16 cellular contexts compared by ENCODE assay signal in the genomic region with DNA sequence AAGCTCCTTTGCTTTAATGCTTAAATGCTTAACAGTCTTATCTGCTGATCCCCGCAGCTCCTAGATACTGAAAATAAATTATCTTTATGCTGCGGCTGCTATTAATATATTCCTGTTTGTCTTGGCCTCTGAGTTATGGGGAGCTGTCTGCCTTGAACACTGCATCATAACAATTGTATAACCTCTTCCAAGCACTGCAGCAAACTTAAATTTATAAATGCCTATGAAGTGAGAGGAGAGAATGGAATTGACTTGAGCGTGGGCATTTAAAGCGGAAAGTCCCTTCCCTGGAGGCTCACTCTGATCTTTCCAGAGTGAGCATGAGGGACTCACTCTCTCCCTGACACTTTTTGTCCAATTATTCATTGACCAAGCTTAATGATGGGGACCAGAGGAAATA. TPM values are rescaled to one million over a fixed set of nuclear protein-coding genes. Genes with fewer than 3 reads are reported as not detected.
"Had no signal": no experiment of that assay in that cellular context is flagged by ENCODE, and none has a peak within 500 bp of the region (broad histone marks: within the 10 kb centered on the region; RNA-seq: fewer than 3 reads in every experiment).

No MANE protein-coding gene starts in this region.

- H3K36me3 ChIP-seq: cardiac muscle cell, pancreas had no signal

- H3K27ac ChIP-seq: cardiac muscle cell, dorsolateral prefrontal cortex, epithelial cell of prostate, pancreas had no signal

- H3K9me3 ChIP-seq: pancreas had no signal

- H3K4me1 ChIP-seq: pancreas had no signal

- ATAC-seq: activated CD8-positive, alpha-beta memory T cell treated with anti-CD3 and anti-CD28 coated beads, Interleukin-2, amount 10 ng/mL, durations not matched to agents 7 days and 5 days; left ventricle myocardium superior; naive thymus-derived CD4-positive, alpha-beta T cell; pancreas; sciatic nerve; stimulated activated naive CD8-positive, alpha-beta T cell treated with anti-CD3 and anti-CD28 coated beads, Interleukin-15, Interleukin-2, amounts not matched to agents 100 U/mL and 50 U/mL, for 24 hours had no signal

- H3K4me3 ChIP-seq: cardiac muscle cell, dorsolateral prefrontal cortex, pancreas had no signal

- DNase-seq: activated CD4-positive, alpha-beta memory T cell treated with anti-CD3 and anti-CD28 coated beads for 36 hours; activated CD8-positive, alpha-beta memory T cell treated with anti-CD3 and anti-CD28 coated beads, Interleukin-2, amount 10 ng/mL, durations not matched to agents 7 days and 5 days; amniotic stem cell; dorsolateral prefrontal cortex; endodermal cell; kidney; left ventricle myocardium superior; naive thymus-derived CD4-positive, alpha-beta T cell; pancreas; stimulated activated naive CD8-positive, alpha-beta T cell treated with anti-CD3 and anti-CD28 coated beads, Interleukin-15, Interleukin-2, amounts not matched to agents 100 U/mL and 50 U/mL, for 24 hours; T-helper 2 cell; trophoblast cell had no signal

- H3K27me3 ChIP-seq: cardiac muscle cell, dorsolateral prefrontal cortex, pancreas had no signal

RNA-seq across cellular contexts. Expression of a gene that starts 25.4 kb away (rescaled TPM):
- total RNA-seq: pulmonary artery endothelial cell had no signal
